1 cellular context compared by ENCODE assay signal in the genomic region with DNA sequence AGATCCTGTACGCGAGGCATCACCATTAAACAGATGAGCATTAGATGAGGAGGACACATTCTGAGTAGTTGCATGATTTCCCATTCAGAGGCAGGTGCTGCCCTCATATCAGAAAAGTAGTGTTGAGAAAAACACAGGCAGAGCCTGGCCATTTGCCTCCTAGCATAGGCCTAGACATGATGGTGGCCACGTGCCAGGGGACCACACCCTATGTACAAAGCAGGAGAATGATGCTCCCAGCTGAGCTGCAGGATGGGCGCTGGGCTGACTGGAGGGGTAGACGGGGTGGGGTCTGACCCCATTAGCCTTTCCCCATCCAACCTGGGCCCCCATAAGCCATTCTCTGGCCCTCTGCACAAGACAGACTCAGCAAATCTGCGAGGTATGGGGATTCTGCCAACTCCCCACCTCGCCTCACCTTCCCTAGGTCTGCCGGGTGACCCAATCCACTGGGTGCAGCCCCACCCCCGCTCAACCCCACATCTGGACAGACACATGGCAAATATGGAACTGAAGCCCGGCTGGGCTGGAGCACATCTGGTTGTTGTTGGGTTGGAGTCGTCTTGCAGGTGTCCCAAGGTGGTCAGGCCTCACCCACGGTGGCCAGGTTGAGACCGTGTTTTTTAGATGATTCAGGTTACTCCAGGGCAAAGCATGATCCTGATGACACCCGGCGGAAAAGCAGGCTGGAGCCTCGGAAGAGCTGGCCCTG.
TF ChIP-seq lines count a peak whose summit lies in the region.

No MANE protein-coding gene starts in this region.

TF ChIP-seq in SK-N-SH treated with all-trans-retinoic acid at 6 μM for 48 hours, 23 proteins besides CTCF, POLR2A, EP300 and RAD21 (continued from another document):
- TF ChIP-seq, protein P1, sequence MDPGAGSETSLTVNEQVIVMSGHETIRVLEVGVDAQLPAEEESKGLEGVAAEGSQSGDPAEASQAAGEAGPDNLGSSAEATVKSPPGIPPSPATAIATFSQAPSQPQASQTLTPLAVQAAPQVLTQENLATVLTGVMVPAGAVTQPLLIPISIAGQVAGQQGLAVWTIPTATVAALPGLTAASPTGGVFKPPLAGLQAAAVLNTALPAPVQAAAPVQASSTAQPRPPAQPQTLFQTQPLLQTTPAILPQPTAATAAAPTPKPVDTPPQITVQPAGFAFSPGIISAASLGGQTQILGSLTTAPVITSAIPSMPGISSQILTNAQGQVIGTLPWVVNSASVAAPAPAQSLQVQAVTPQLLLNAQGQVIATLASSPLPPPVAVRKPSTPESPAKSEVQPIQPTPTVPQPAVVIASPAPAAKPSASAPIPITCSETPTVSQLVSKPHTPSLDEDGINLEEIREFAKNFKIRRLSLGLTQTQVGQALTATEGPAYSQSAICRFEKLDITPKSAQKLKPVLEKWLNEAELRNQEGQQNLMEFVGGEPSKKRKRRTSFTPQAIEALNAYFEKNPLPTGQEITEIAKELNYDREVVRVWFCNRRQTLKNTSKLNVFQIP (CRISPR knock-in tag; IDR thresholded peaks at IDR 0.05; ENCODE audit: borderline replicate concordance, low read depth), result no peak
